Comparison of ENCODE assay signal across 13 cellular contexts in the genomic region with DNA sequence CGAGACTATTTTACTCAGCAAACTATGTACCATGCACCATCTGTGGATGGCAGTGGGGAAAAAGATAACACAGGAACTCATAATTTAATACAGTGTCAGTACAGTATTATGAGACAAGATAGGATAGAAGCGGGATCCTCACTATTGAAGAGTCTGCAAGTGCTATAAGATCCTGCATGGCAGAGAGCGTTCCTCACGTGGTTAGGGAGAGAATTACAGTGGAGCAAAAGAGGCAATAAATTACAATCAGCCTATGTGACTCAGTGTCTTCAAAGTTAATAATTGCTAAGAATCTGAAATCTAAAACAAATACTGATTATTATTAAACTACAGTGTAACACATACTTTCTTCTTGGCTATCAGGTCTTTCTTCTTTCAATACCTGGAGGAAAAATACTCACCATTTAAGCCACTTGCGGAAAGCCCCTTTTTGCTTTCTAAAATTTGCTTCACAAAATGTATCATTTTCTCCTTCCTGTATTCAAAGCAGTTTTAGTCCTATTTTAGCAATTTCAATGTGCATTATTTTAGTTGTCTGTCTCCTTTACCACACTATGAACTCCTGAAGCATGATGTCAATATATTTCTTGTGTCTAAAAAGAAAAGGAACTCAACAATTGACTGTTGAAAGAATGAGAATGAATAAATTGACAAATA.
DNase-seq lines count a peak whose midpoint lies in the region; ATAC-seq, FAIRE-seq and TF ChIP-seq lines count a peak whose summit lies in the region.
"Had no signal": no experiment of that assay in that cellular context is flagged by ENCODE, and none has a peak within 500 bp of the region (broad histone marks: within the 10 kb centered on the region; RNA-seq: fewer than 3 reads in every experiment).

No MANE protein-coding gene starts in this region.

- POLR2A ChIA-PET in WTC11 (lab: Charles Lee) = no interaction called here

- intact Hi-C loops in activated naive CD4-positive, alpha-beta T cell treated with anti-CD3 and anti-CD28 coated beads for 36 hours (cut with micrococcal nuclease) = no loop called here

- no peak overlapping the region for H3K27ac Mint-ChIP-seq in WTC11
- H3K27ac Mint-ChIP-seq in activated naive CD4-positive, alpha-beta T cell treated with anti-CD3 and anti-CD28 coated beads for 36 hours = no peak overlapping the region

- CTCF ChIA-PET in WTC11 (lab: Charles Lee) = no interaction called here
- CTCF ChIA-PET in activated naive CD4-positive, alpha-beta T cell treated with anti-CD3 and anti-CD28 coated beads for 36 hours (lab: Charles Lee) = no interaction called here

- ATAC-seq in GM19438 (IDR thresholded peaks at IDR 0.05; ENCODE audit: low read depth, unreplicated experiment) = peak; percentile 62
- ATAC-seq in HG02884 (IDR thresholded peaks at IDR 0.05; ENCODE audit: unreplicated experiment) = peak; percentile 69
- ATAC-seq in WTC11 = peak; percentile 47; the same call in 1 of the 2 replicates
- ATAC-seq: HCT116, SK-N-SH treated with all-trans-retinoic acid at 6 μM for 48 hours had no signal

- peak; percentile 57 for FAIRE-seq in GM12892 (lab: Jason Lieb, UNC)

- no peak for TF ChIP-seq POLR2A in GM12892 (IDR thresholded peaks at IDR 0.05; ENCODE audit: low read depth, low read length)

- peaks cover 6% of the 10 kb centered on the region; the same call in 1 of the 2 replicates for H3K36me3 Mint-ChIP-seq in WTC11
- no peaks in the 10 kb centered on the region for H3K36me3 Mint-ChIP-seq in activated naive CD4-positive, alpha-beta T cell treated with anti-CD3 and anti-CD28 coated beads for 36 hours (ENCODE audit: low read depth)

- no peaks in the 10 kb centered on the region for H3K27me3 Mint-ChIP-seq in WTC11 (ENCODE audit: low read depth)
- no peaks in the 10 kb centered on the region for H3K27me3 Mint-ChIP-seq in activated naive CD4-positive, alpha-beta T cell treated with anti-CD3 and anti-CD28 coated beads for 36 hours (ENCODE audit: low read depth)

- DNase-seq in GM12892 (ENCODE audit: insufficient read length) = no peak
- no peak for DNase-seq in WTC11 (ENCODE audit: low spot score)
- DNase-seq in effector CD4-positive, alpha-beta T cell = no peak
- no peak for DNase-seq in ureter (ENCODE audit: low spot score)
- DNase-seq in activated naive CD4-positive, alpha-beta T cell treated with anti-CD3 and anti-CD28 coated beads for 36 hours = no peak
- no peak for DNase-seq in NCI-H2196 (lab: John Stamatoyannopoulos, UW; ENCODE audit: unreplicated experiment)
- DNase-seq: activated T-cell treated with anti-CD3 and anti-CD28 coated beads, Interleukin-2, amount 50 U/mL, for 48 hours; glutamatergic neuron; NCI-H146 had no signal

- TF ChIP-seq CTCF in WTC11 (IDR thresholded peaks at IDR 0.05) = no peak

- no peak overlapping the region for H3K4me3 Mint-ChIP-seq in WTC11
- no peak overlapping the region for H3K4me3 Mint-ChIP-seq in activated naive CD4-positive, alpha-beta T cell treated with anti-CD3 and anti-CD28 coated beads for 36 hours

- no peaks in the 10 kb centered on the region for H3K4me1 Mint-ChIP-seq in WTC11
- H3K4me1 Mint-ChIP-seq in activated naive CD4-positive, alpha-beta T cell treated with anti-CD3 and anti-CD28 coated beads for 36 hours (ENCODE audit: low read depth) = no peaks in the 10 kb centered on the region

- H3K9me3 Mint-ChIP-seq in WTC11 = peaks cover 15% of the 10 kb centered on the region
- peaks cover 9% of the 10 kb centered on the region for H3K9me3 Mint-ChIP-seq in activated naive CD4-positive, alpha-beta T cell treated with anti-CD3 and anti-CD28 coated beads for 36 hours

TF ChIP-seq in WTC11, 78 proteins besides CTCF, POLR2A, EP300 and RAD21 (continues in another document):
- TF ChIP-seq TEAD4 (CRISPR knock-in tag; IDR thresholded peaks at IDR 0.05) (no peak), ZNF671 (CRISPR knock-in tag; IDR thresholded peaks at IDR 0.05) (no peak), ZNF396 (CRISPR knock-in tag; IDR thresholded peaks at IDR 0.05; ENCODE audit: borderline replicate concordance) (no peak), TEAD1 (CRISPR knock-in tag; IDR thresholded peaks at IDR 0.05) (no peak), NFE2L1 (CRISPR knock-in tag; IDR thresholded peaks at IDR 0.05) (no peak), NR3C1 (CRISPR knock-in tag; conservative IDR thresholded peaks at IDR 0.05; ENCODE audit: low read depth) (no peak), MXD4 (CRISPR knock-in tag; IDR thresholded peaks at IDR 0.05; ENCODE audit: borderline replicate concordance) (no peak), ATF1 (CRISPR knock-in tag; IDR thresholded peaks at IDR 0.05) (no peak), JAZF1 (CRISPR knock-in tag; IDR thresholded peaks at IDR 0.05) (no peak), RELA (CRISPR knock-in tag; IDR thresholded peaks at IDR 0.05; ENCODE audit: borderline replicate concordance) (no peak), NR1H2 (CRISPR knock-in tag; IDR thresholded peaks at IDR 0.05) (no peak)
- TF ChIP-seq, protein P1, sequence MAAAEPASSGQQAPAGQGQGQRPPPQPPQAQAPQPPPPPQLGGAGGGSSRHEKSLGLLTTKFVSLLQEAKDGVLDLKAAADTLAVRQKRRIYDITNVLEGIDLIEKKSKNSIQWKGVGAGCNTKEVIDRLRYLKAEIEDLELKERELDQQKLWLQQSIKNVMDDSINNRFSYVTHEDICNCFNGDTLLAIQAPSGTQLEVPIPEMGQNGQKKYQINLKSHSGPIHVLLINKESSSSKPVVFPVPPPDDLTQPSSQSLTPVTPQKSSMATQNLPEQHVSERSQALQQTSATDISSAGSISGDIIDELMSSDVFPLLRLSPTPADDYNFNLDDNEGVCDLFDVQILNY (CRISPR knock-in tag; IDR thresholded peaks at IDR 0.05) = no peak
- TF ChIP-seq, protein P2, sequence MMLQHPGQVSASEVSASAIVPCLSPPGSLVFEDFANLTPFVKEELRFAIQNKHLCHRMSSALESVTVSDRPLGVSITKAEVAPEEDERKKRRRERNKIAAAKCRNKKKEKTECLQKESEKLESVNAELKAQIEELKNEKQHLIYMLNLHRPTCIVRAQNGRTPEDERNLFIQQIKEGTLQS (CRISPR knock-in tag; conservative IDR thresholded peaks at IDR 0.05) = no peak
- TF ChIP-seq, protein P3, sequence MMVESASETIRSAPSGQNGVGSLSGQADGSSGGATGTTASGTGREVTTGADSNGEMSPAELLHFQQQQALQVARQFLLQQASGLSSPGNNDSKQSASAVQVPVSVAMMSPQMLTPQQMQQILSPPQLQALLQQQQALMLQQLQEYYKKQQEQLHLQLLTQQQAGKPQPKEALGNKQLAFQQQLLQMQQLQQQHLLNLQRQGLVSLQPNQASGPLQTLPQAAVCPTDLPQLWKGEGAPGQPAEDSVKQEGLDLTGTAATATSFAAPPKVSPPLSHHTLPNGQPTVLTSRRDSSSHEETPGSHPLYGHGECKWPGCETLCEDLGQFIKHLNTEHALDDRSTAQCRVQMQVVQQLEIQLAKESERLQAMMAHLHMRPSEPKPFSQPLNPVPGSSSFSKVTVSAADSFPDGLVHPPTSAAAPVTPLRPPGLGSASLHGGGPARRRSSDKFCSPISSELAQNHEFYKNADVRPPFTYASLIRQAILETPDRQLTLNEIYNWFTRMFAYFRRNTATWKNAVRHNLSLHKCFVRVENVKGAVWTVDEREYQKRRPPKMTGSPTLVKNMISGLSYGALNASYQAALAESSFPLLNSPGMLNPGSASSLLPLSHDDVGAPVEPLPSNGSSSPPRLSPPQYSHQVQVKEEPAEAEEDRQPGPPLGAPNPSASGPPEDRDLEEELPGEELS (CRISPR knock-in tag; IDR thresholded peaks at IDR 0.05) = no peak
- TF ChIP-seq, protein P4, sequence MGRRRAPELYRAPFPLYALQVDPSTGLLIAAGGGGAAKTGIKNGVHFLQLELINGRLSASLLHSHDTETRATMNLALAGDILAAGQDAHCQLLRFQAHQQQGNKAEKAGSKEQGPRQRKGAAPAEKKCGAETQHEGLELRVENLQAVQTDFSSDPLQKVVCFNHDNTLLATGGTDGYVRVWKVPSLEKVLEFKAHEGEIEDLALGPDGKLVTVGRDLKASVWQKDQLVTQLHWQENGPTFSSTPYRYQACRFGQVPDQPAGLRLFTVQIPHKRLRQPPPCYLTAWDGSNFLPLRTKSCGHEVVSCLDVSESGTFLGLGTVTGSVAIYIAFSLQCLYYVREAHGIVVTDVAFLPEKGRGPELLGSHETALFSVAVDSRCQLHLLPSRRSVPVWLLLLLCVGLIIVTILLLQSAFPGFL (CRISPR knock-in tag; IDR thresholded peaks at IDR 0.05; ENCODE audit: borderline replicate concordance) = no peak
- TF ChIP-seq, protein P5, sequence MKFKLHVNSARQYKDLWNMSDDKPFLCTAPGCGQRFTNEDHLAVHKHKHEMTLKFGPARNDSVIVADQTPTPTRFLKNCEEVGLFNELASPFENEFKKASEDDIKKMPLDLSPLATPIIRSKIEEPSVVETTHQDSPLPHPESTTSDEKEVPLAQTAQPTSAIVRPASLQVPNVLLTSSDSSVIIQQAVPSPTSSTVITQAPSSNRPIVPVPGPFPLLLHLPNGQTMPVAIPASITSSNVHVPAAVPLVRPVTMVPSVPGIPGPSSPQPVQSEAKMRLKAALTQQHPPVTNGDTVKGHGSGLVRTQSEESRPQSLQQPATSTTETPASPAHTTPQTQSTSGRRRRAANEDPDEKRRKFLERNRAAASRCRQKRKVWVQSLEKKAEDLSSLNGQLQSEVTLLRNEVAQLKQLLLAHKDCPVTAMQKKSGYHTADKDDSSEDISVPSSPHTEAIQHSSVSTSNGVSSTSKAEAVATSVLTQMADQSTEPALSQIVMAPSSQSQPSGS (CRISPR knock-in tag; IDR thresholded peaks at IDR 0.05; ENCODE audit: borderline replicate concordance, low read depth) = no peak
